ENCODE assay signal across 8 cellular contexts in genomic region chr6:12844284-12845223, GRCh38.
DNase-seq lines count a peak whose midpoint lies in the region; ATAC-seq and TF ChIP-seq lines count a peak whose summit lies in the region.

No MANE protein-coding gene starts in this region.

- CTCF ChIA-PET in activated CD4-positive, alpha-beta T cell treated with anti-CD3 and anti-CD28 coated beads for 36 hours (lab: Charles Lee): no interaction called here

- H3K27me3 ChIP-seq in BE2C (no peaks in the 10 kb centered on the region), foreskin keratinocyte (peaks cover 3% of the 10 kb centered on the region)

- H3K4me1 ChIP-seq in BE2C (no peaks in the 10 kb centered on the region), foreskin keratinocyte (no peaks in the 10 kb centered on the region)

- H3K4me1 Mint-ChIP-seq in activated CD4-positive, alpha-beta T cell treated with anti-CD3 and anti-CD28 coated beads for 36 hours: no peaks in the 10 kb centered on the region

- no peaks in the 10 kb centered on the region for H3K36me3 Mint-ChIP-seq in activated CD4-positive, alpha-beta T cell treated with anti-CD3 and anti-CD28 coated beads for 36 hours (ENCODE audit: low read depth)

- POLR2A ChIA-PET in activated CD4-positive, alpha-beta T cell treated with anti-CD3 and anti-CD28 coated beads for 36 hours (lab: Charles Lee): no interaction called here

- H3K9me3 ChIP-seq in BE2C: no peaks in the 10 kb centered on the region

- no peaks in the 10 kb centered on the region for H3K9me3 Mint-ChIP-seq in activated CD4-positive, alpha-beta T cell treated with anti-CD3 and anti-CD28 coated beads for 36 hours (ENCODE audit: low read depth)

- no peak overlapping the region for H3K27ac ChIP-seq in foreskin keratinocyte

- peaks cover 4% of the 10 kb centered on the region for H3K27me3 Mint-ChIP-seq in activated CD4-positive, alpha-beta T cell treated with anti-CD3 and anti-CD28 coated beads for 36 hours

- intact Hi-C loops in activated CD4-positive, alpha-beta T cell treated with anti-CD3 and anti-CD28 coated beads for 36 hours (cut with DNase I, micrococcal nuclease): loop anchor here in 1 of 2 experiments (1.0 kb wide), 1 partner anchor 206 kb away; no protein-coding TSS in a partner anchor

- no peak overlapping the region for H3K4me3 ChIP-seq in BE2C (ENCODE audit: low read depth, low read length)

- H3K4me3 Mint-ChIP-seq in activated CD4-positive, alpha-beta T cell treated with anti-CD3 and anti-CD28 coated beads for 36 hours: no peak overlapping the region

- TF ChIP-seq CTCF in BE2C (IDR thresholded peaks at IDR 0.05; ENCODE audit: low read depth, low read length): peak; percentile 58
- TF ChIP-seq CTCF in foreskin keratinocyte (conservative IDR thresholded peaks at IDR 0.05): peak; percentile 63

- H3K36me3 ChIP-seq in BE2C: no peaks in the 10 kb centered on the region

- H3K27ac Mint-ChIP-seq in activated CD4-positive, alpha-beta T cell treated with anti-CD3 and anti-CD28 coated beads for 36 hours: no peak overlapping the region

- ATAC-seq in foreskin keratinocyte (no peak), HG02885 (IDR thresholded peaks at IDR 0.05; ENCODE audit: poor library complexity, unreplicated experiment) (no peak)
- no peak for ATAC-seq in activated CD4-positive, CD25-positive, alpha-beta regulatory T cell treated with anti-CD3 and anti-CD28 coated beads, Interleukin-2, amount 50 U/mL, for 24 hours
- ATAC-seq in activated CD4-positive, alpha-beta T cell treated with anti-CD3 and anti-CD28 coated beads for 36 hours: no peak

- DNase-seq in BE2C: no peak
- DNase-seq in H4 (ENCODE audit: low spot score): peak; percentile 29
- peak; percentile 37 for DNase-seq in RPMI8226
- no peak for DNase-seq in foreskin keratinocyte
- no peak for DNase-seq in MV-4-11 (lab: John Stamatoyannopoulos, UW)
- no peak for DNase-seq in activated CD4-positive, alpha-beta T cell treated with anti-CD3 and anti-CD28 coated beads for 36 hours

Comparison
In these comparisons a context has a peak if more than half of its experiments do, and no peak if none do; other contexts are left out.
1. DNase-seq: peak in H4 (single experiment) and RPMI8226 (single experiment); none in BE2C (single experiment), foreskin keratinocyte (0 of 2), MV-4-11 (single experiment) and activated CD4-positive, alpha-beta T cell treated with anti-CD3 and anti-CD28 coated beads for 36 hours (single experiment).